Comparison of ENCODE assay signal across 28 cellular contexts in genomic region chr1:4005431-4005830, GRCh38.
"Had no signal": no experiment of that assay in that cellular context is flagged by ENCODE, and none has a peak within 500 bp of the region (broad histone marks: within the 10 kb centered on the region; RNA-seq: fewer than 3 reads in every experiment).

No MANE protein-coding gene starts in this region.

- H3K36me3 ChIP-seq: adrenal gland, SJSA1 had no signal

- H3K27me3 ChIP-seq: adrenal gland, SJSA1 had no signal

- H3K27ac ChIP-seq: adrenal gland, RWPE1, SJSA1 had no signal

- H3K9me3 ChIP-seq: adrenal gland had no signal

- ATAC-seq: activated T-cell treated with anti-CD3 and anti-CD28 coated beads, Interleukin-2, amount 50 U/mL, for 4 hours; Panc1; SK-N-SH treated with all-trans-retinoic acid at 6 μM for 48 hours; T-helper 17 cell had no signal

- H3K4me3 Mint-ChIP-seq: activated CD4-positive, alpha-beta memory T cell treated with anti-CD3 and anti-CD28 coated beads for 36 hours; activated CD4-positive, alpha-beta T cell treated with anti-CD3 and anti-CD28 coated beads, Interleukin-2, amount 10 ng/mL, durations not matched to agents 7 days and 5 days; activated naive CD4-positive, alpha-beta T cell treated with anti-CD3 and anti-CD28 coated beads, Interleukin-2, amount 10 ng/mL, durations not matched to agents 7 days and 5 days; activated naive CD8-positive, alpha-beta T cell treated with anti-CD3 and anti-CD28 coated beads, Interleukin-2, amount 10 ng/mL, durations not matched to agents 7 days and 5 days; activated T-cell treated with anti-CD3 and anti-CD28 coated beads, Interleukin-2, amount 50 U/mL, for 4 hours; T-helper 17 cell had no signal

- H3K4me1 Mint-ChIP-seq: activated CD4-positive, alpha-beta T cell treated with anti-CD3 and anti-CD28 coated beads, Interleukin-2, amount 10 ng/mL, durations not matched to agents 7 days and 5 days; activated naive CD4-positive, alpha-beta T cell treated with anti-CD3 and anti-CD28 coated beads, Interleukin-2, amount 10 ng/mL, durations not matched to agents 7 days and 5 days; T-helper 17 cell had no signal

- H3K4me1 ChIP-seq: adrenal gland, SJSA1 had no signal

- H3K36me3 Mint-ChIP-seq: activated CD4-positive, alpha-beta memory T cell treated with anti-CD3 and anti-CD28 coated beads for 36 hours; activated naive CD4-positive, alpha-beta T cell treated with anti-CD3 and anti-CD28 coated beads, Interleukin-2, amount 10 ng/mL, durations not matched to agents 7 days and 5 days; activated naive CD8-positive, alpha-beta T cell treated with anti-CD3 and anti-CD28 coated beads, Interleukin-2, amount 10 ng/mL, durations not matched to agents 7 days and 5 days had no signal

- DNase-seq: activated CD4-positive, alpha-beta memory T cell treated with anti-CD3 and anti-CD28 coated beads for 36 hours; activated CD4-positive, alpha-beta T cell treated with anti-CD3 and anti-CD28 coated beads, Interleukin-2, amount 10 ng/mL, durations not matched to agents 7 days and 5 days; activated CD4-positive, CD25-positive, alpha-beta regulatory T cell; activated CD8-positive, alpha-beta memory T cell treated with anti-CD3 and anti-CD28 coated beads for 24 hours; activated gamma-delta T cell treated with Interleukin-2 at 50 U/mL for 16 hours; activated naive CD4-positive, alpha-beta T cell treated with anti-CD3 and anti-CD28 coated beads, Interleukin-2, amount 10 ng/mL, durations not matched to agents 7 days and 5 days; activated naive CD8-positive, alpha-beta T cell treated with anti-CD3 and anti-CD28 coated beads, Interleukin-2, amount 10 ng/mL, durations not matched to agents 7 days and 5 days; activated T-cell treated with anti-CD3 and anti-CD28 coated beads, Interleukin-2, amount 50 U/mL, for 4 hours; adrenal gland; anterior cingulate cortex; caudate nucleus; Kasumi-1; KBM-7; NCI-H1048; NCI-H146; NCI-H187 treated with DMSO at 0.1 percent for 48 hours; NCI-H2081 treated with DMSO at 0.1 percent for 48 hours; NCI-H446; NCI-H524; NCI-H748 treated with DMSO at 0.1 percent for 48 hours; OCI-M1; SHP77; T-helper 17 cell; T1000 had no signal

- H3K4me3 ChIP-seq: adrenal gland, SJSA1 had no signal

- H3K27ac Mint-ChIP-seq: activated CD4-positive, alpha-beta memory T cell treated with anti-CD3 and anti-CD28 coated beads for 36 hours; activated CD4-positive, alpha-beta T cell treated with anti-CD3 and anti-CD28 coated beads, Interleukin-2, amount 10 ng/mL, durations not matched to agents 7 days and 5 days; activated naive CD4-positive, alpha-beta T cell treated with anti-CD3 and anti-CD28 coated beads, Interleukin-2, amount 10 ng/mL, durations not matched to agents 7 days and 5 days; activated naive CD8-positive, alpha-beta T cell treated with anti-CD3 and anti-CD28 coated beads, Interleukin-2, amount 10 ng/mL, durations not matched to agents 7 days and 5 days; T-helper 17 cell had no signal

- H3K27me3 Mint-ChIP-seq: activated CD4-positive, alpha-beta T cell treated with anti-CD3 and anti-CD28 coated beads, Interleukin-2, amount 10 ng/mL, durations not matched to agents 7 days and 5 days had no signal
